In the genomic region with DNA sequence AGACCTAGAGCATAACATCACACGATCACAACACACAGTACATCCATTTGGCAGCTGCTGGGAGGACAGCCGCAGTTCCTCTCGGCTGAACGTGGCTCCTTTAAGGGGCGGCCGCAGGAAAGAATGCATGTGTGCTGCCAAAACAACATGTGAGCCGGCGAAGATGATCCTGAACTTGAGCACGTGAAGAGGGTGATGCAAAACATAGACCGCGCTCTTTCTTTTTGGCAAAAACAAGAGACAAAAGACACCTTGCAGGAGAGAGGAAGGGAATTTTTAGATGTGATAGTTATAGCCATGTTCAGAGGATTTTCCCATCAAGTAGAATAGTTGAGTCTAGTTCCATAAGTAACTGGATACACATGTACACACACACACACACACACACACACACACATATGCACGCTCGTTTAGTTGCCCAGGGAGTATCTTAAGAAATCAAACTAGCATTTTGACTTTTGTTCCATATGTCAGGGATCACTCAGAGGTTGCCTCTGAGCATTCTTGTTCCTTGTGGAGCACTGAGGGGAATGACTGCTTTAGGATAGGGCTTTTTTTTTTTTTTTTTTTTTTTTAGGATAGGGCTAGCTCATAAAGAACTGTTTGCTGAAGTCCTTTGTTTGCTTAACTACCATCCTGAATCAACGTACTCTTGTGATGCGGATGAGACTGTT, we compare ENCODE assay signal across 8 cellular contexts. TPM values are rescaled to one million over a fixed set of nuclear protein-coding genes. Genes with fewer than 3 reads are reported as not detected.
A peak's percentile ranks its signal among the peaks of the same experiment; 100 is the strongest.
DNase-seq lines count a peak whose midpoint lies in the region; ATAC-seq and TF ChIP-seq lines count a peak whose summit lies in the region.

No MANE protein-coding gene starts in this region.

- no peak for TF ChIP-seq POLR2A in tibial nerve (IDR thresholded peaks at IDR 0.05)

- DNase-seq in astrocyte of the hippocampus (ENCODE audit: low read depth, low spot score), result peak; percentile 79
- DNase-seq in kidney tubule cell (ENCODE audit: low spot score), result peak; percentile 64
- DNase-seq in tibial nerve (ENCODE audit: low spot score in 2 of 2), result peak; percentile 58 to 76
- no peak for DNase-seq in effector CD8-positive, alpha-beta T cell (lab: John Stamatoyannopoulos, UW)
- DNase-seq in middle frontal gyrus (ENCODE audit: extremely low spot score, low spot score), result no peak
- DNase-seq in 8988T, result no peak

- no peak for TF ChIP-seq CTCF in tibial nerve (IDR thresholded peaks at IDR 0.05)

- H3K9me3 ChIP-seq in HUES6 (ENCODE audit: control insufficient read depth, insufficient read depth, low read depth, low read length) (no peaks in the 10 kb centered on the region), tibial nerve (no peaks in the 10 kb centered on the region)

- peak; percentile 58 to 88 for TF ChIP-seq EP300 in tibial nerve (IDR thresholded peaks at IDR 0.05)

- H3K27ac ChIP-seq in HUES6 (ENCODE audit: low read depth, low read length) (no peak overlapping the region), tibial nerve (no peak overlapping the region)

- ATAC-seq in HG02885 (IDR thresholded peaks at IDR 0.05; ENCODE audit: poor library complexity, unreplicated experiment), result no peak

- WGBS in tibial nerve, 2 donors, result 22 to 23% methylated on average over 15 of the region's 15 CpGs

- H3K36me3 ChIP-seq in HUES6 (ENCODE audit: control insufficient read depth, insufficient read depth, low read length) (no peaks in the 10 kb centered on the region), tibial nerve (no peaks in the 10 kb centered on the region)

- H3K4me1 ChIP-seq in HUES6 (ENCODE audit: control insufficient read depth, insufficient read depth, low read length) (peaks cover 11% of the 10 kb centered on the region), tibial nerve (peaks cover 0 to 20% (median 0%) of the 10 kb centered on the region in 4 donors)

- H3K4me3 ChIP-seq in HUES6 (ENCODE audit: low read depth, low read length) (no peak overlapping the region), tibial nerve (peak overlapping the region in 1 of 4 donors; percentile 12)

- peak overlapping the region; percentile 4 for H3K9ac ChIP-seq in HUES6 (ENCODE audit: low read length)

- H3K27me3 ChIP-seq in HUES6 (ENCODE audit: control insufficient read depth, insufficient read depth, low read length) (no peaks in the 10 kb centered on the region), tibial nerve (no peaks in the 10 kb centered on the region)

RNA-seq across cellular contexts. Expression of a gene that starts 21.7 kb away (rescaled TPM):
- total RNA-seq in tibial nerve, result 10 to 100 TPM; 28.5 to 38.4 (median 37.7) TPM

Comparison
In these comparisons a context has a peak if more than half of its experiments do, and no peak if none do; other contexts are left out.
1. DNase-seq: peak in astrocyte of the hippocampus (single experiment), kidney tubule cell (single experiment) and tibial nerve (2 of 2); none in effector CD8-positive, alpha-beta T cell (single experiment), middle frontal gyrus (single experiment) and 8988T (single experiment).